Comparison of ENCODE assay signal across 8 cellular contexts in the genomic region with DNA sequence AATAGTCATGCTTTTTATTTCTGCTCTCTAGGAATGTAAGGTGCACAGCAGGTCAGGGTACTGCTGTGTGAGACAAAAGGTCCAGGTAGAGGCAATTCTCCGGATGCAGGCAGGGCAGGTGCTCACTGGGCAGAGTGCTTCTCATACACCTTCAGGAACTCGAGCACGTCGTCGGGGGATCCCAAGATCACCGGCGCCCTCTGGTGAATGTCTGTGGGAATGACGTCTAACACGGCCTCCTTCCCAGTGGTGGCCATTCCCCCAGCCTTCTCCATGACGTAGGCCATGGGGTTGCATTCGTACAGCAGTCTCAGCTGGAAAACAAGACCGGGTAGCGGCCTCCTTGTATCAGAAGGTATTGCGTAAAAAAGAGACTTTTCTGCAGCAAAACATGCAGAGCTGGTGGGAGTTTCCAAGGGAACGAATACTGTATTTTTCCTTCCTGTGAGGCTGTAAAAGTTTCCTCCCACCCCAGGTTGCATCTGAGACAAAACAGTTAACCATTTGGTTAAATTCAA. TPM values are rescaled to one million over a fixed set of nuclear protein-coding genes. Genes with fewer than 3 reads are reported as not detected.
DNase-seq lines count a peak whose midpoint lies in the region; ATAC-seq, FAIRE-seq and TF ChIP-seq lines count a peak whose summit lies in the region.

No MANE protein-coding gene starts in this region.

- no peak overlapping the region for H3K27ac ChIP-seq in HepG2 (ENCODE audit: extremely low read length, insufficient read depth, low read length)

- TF ChIP-seq POLR2A in HepG2 (IDR thresholded peaks at IDR 0.05; ENCODE audit: insufficient read depth in 1 of 2, low read depth in 2 of 2, low read length in 2 of 2) = no peak

- peak overlapping the region; percentile 75 for H3K4me2 ChIP-seq in HepG2 (ENCODE audit: low read depth, low read length)

- no peak overlapping the region for H3K4me3 ChIP-seq in AG09309 (ENCODE audit: control insufficient read depth, low read depth, low read length)
- H3K4me3 ChIP-seq in HepG2 (replicated peaks in 1 of 3; ENCODE audit: insufficient read depth in 1 of 3, low read depth in 2 of 3, low read length in 3 of 3) = peak overlapping the region in 2 of 3 experiments; percentile 15 to 55; a peak in 3 of 6 replicates

- BruUV-seq in HepG2 (replicated peaks; lab: Mats Ljungman, UMichigan) = no TSS peak

- peak; percentile 16 for DNase-seq in AG09309 (ENCODE audit: low read depth)
- peak; percentile 43 for DNase-seq in NCI-H2171 treated with DMSO at 0.1 percent for 48 hours (lab: John Stamatoyannopoulos, UW)
- peak; percentile 36 for DNase-seq in activated CD4-positive, alpha-beta T cell treated with anti-CD3 and anti-CD28 coated beads for 1 hour
- DNase-seq in cerebellar cortex (ENCODE audit: low spot score) = peak; percentile 75
- peak; percentile 62 for DNase-seq in HepG2 (ENCODE audit: low spot score)
- peak; percentile 61 for DNase-seq in stimulated activated CD4-positive, alpha-beta T cell treated with anti-CD3 and anti-CD28 coated beads, Interleukin-4, amount 100 ng/mL, for 1 hour

- H2AFZ ChIP-seq in HepG2 (ENCODE audit: low read length) = peak overlapping the region; percentile 60

- TF ChIP-seq EP300 in HepG2 (IDR thresholded peaks at IDR 0.05; ENCODE audit: low read depth in 2 of 2, low read length in 2 of 2) = no peak
- no peak for TF ChIP-seq EP300 in HepG2 (CRISPR knock-in tag; IDR thresholded peaks at IDR 0.05; ENCODE audit: borderline replicate concordance)

- intact Hi-C loops in HepG2 (cut with micrococcal nuclease; ENCODE audit: unreplicated experiment) = loop anchor here (1.0 kb wide), 1 partner anchor 49 kb away; no protein-coding TSS in a partner anchor

- peaks cover 77% of the 10 kb centered on the region for H3K4me1 ChIP-seq in HepG2 (ENCODE audit: insufficient read depth, low read length)

- TF ChIP-seq CTCF in AG09309 (IDR thresholded peaks at IDR 0.05; ENCODE audit: control insufficient read depth, insufficient read depth, low read depth, low read length, missing control alignments) = peak; percentile 71
- peak; percentile 92 for TF ChIP-seq CTCF in HepG2 (CRISPR knock-in tag; IDR thresholded peaks at IDR 0.05)

- no peaks in the 10 kb centered on the region for H3K36me3 ChIP-seq in HepG2 (replicated peaks in 1 of 2; ENCODE audit: control insufficient read depth in 1 of 2, insufficient read depth in 2 of 2, low read length in 2 of 2)

- peak; percentile 73; the same call in 1 of the 2 replicates for TF ChIP-seq RAD21 in HepG2 (CRISPR knock-in tag; IDR thresholded peaks at IDR 0.05)

- POLR2A ChIA-PET in HepG2 (lab: Yijun Ruan, JAX) = interaction anchor here (0.8 to 1.2 kb wide), 3 partner anchors 14 to 50 kb away, joined by 3 to 4 read pairs (median 3); partner anchors contain the start of gene PCAT7

- no peaks in the 10 kb centered on the region for H3K27me3 ChIP-seq in HepG2 (ENCODE audit: control insufficient read depth in 1 of 2, insufficient read depth in 2 of 2, low read length in 2 of 2)

- ATAC-seq in GM21529 (IDR thresholded peaks at IDR 0.05; ENCODE audit: unreplicated experiment) (peak; percentile 74), HepG2 (peak; percentile 57), HG02840 (IDR thresholded peaks at IDR 0.05; ENCODE audit: low FRiP score, unreplicated experiment) (no peak)

- H3K9me3 ChIP-seq in HepG2 (ENCODE audit: low read length) = no peaks in the 10 kb centered on the region

- no peaks in the 10 kb centered on the region for H3K79me2 ChIP-seq in HepG2 (ENCODE audit: insufficient read depth, low read length)

- CTCF ChIA-PET in HepG2 (lab: Yijun Ruan, JAX; ENCODE audit: low intra/inter-chr PET ratio, low total read pairs) = interaction anchor here (1.4 to 1.9 kb wide), 4 partner anchors 20 to 50 kb away, joined by 4 to 10 read pairs (median 6); partner anchors contain the start of gene PCAT7

- H3K9ac ChIP-seq in HepG2 (ENCODE audit: insufficient read depth, low read depth, low read length) = peak overlapping the region; percentile 43

- no peaks in the 10 kb centered on the region for H4K20me1 ChIP-seq in HepG2 (ENCODE audit: insufficient read depth, low read length)

- in situ Hi-C loops in HepG2 (cut with HindIII; ENCODE audit: extremely low pct_ligation_motif_present, low pct_unique_long_range_greater_than_20kb) = no loop called here

- WGBS in HepG2 (ENCODE audit: low lambda C conversion rate) = 8% methylated on average over 6 of the region's 15 CpGs

- peak; percentile 88 for FAIRE-seq in HepG2 (lab: Jason Lieb, UNC)

TF ChIP-seq in HepG2, 621 proteins besides CTCF, POLR2A, EP300 and RAD21 (continues in another document):
- peak; percentile 21; the same call in 1 of the 2 replicates for TF ChIP-seq ZKSCAN8 (CRISPR knock-in tag; IDR thresholded peaks at IDR 0.05; ENCODE audit: borderline replicate concordance)

RNA-seq across cellular contexts. Expression of gene FBP2, which starts 9.7 kb away (rescaled TPM):
- not detected in 2 replicates for total RNA-seq in HepG2 (2016; rRNA removed; fragmentation: Illumina TruSeq; extraction: Trizol)
- total RNA-seq in HepG2 (2016; cell fraction: cytosol; rRNA removed; fragmentation: Illumina TruSeq; extraction: Trizol; ENCODE audit: low read depth) = not detected in 2 replicates
- not detected in 2 replicates for total RNA-seq in HepG2 (2016; cell fraction: insoluble cytoplasmic fraction; rRNA removed; fragmentation: Illumina TruSeq; extraction: Trizol)
- total RNA-seq in HepG2 (2016; cell fraction: membrane; rRNA removed; fragmentation: Illumina TruSeq; extraction: Trizol) = not detected in 2 replicates
- total RNA-seq in HepG2 (2016; cell fraction: nucleus; rRNA removed; fragmentation: Illumina TruSeq; extraction: Trizol) = not detected in 2 replicates
- polyA plus RNA-seq in HepG2 (2011; rRNA removed) = not detected in 2 replicates
- polyA plus RNA-seq in HepG2 (2011; cell fraction: cytosol; rRNA removed) = not detected in 2 replicates
- not detected in 2 replicates for polyA plus RNA-seq in HepG2 (2011; cell fraction: nucleus; rRNA removed)
- polyA plus RNA-seq in HepG2 (2012) = 0.11 TPM in 1 of 2 replicates, not detected in the other
- polyA plus RNA-seq in HepG2 (2016; cell fraction: cytosol; fragmentation: Illumina TruSeq; extraction: Trizol; ENCODE audit: low read depth) = not detected in 2 replicates
- not detected in 2 replicates for polyA plus RNA-seq in HepG2 (2016; cell fraction: insoluble cytoplasmic fraction; fragmentation: Illumina TruSeq; extraction: Trizol; ENCODE audit: low read depth)
- polyA plus RNA-seq in HepG2 (2016; cell fraction: membrane; fragmentation: Illumina TruSeq; extraction: Trizol; ENCODE audit: low read depth) = not detected in 2 replicates
- polyA plus RNA-seq in HepG2 (2016; cell fraction: nucleus; fragmentation: Illumina TruSeq; extraction: Trizol; ENCODE audit: insufficient read depth, low read depth) = not detected in 2 replicates
- not detected in 2 replicates for polyA minus RNA-seq in HepG2 (2011; rRNA and poly(A)+ RNA removed; ENCODE audit: low replicate concordance)
- polyA minus RNA-seq in HepG2 (2011; cell fraction: cytosol; rRNA and poly(A)+ RNA removed) = not detected in 2 replicates
- polyA minus RNA-seq in HepG2 (2011; cell fraction: nucleus; rRNA and poly(A)+ RNA removed) = not detected in 2 replicates

RNA-seq across cellular contexts. Expression of gene FBP1, which starts 36.0 kb away (rescaled TPM):
- 0.28 and 0.29 TPM in 2 replicates for total RNA-seq in HepG2 (2016; rRNA removed; fragmentation: Illumina TruSeq; extraction: Trizol)
- not detected in 2 replicates for total RNA-seq in HepG2 (2016; cell fraction: cytosol; rRNA removed; fragmentation: Illumina TruSeq; extraction: Trizol; ENCODE audit: low read depth)
- not detected in 2 replicates for total RNA-seq in HepG2 (2016; cell fraction: insoluble cytoplasmic fraction; rRNA removed; fragmentation: Illumina TruSeq; extraction: Trizol)
- 0.12 and 0.17 TPM in 2 replicates for total RNA-seq in HepG2 (2016; cell fraction: membrane; rRNA removed; fragmentation: Illumina TruSeq; extraction: Trizol)
- not detected in 2 replicates for total RNA-seq in HepG2 (2016; cell fraction: nucleus; rRNA removed; fragmentation: Illumina TruSeq; extraction: Trizol)
- 0.22 and 0.53 TPM in 2 replicates for polyA plus RNA-seq in HepG2 (2011; rRNA removed)
- polyA plus RNA-seq in HepG2 (2011; cell fraction: cytosol; rRNA removed) = 0.17 and 0.32 TPM in 2 replicates
- polyA plus RNA-seq in HepG2 (2011; cell fraction: nucleus; rRNA removed) = 0.14 TPM in 2 replicates
- polyA plus RNA-seq in HepG2 (2012) = 0.83 and 1.6 TPM in 2 replicates
- 0.16 and 0.26 TPM in 2 replicates for polyA plus RNA-seq in HepG2 (2016; cell fraction: cytosol; fragmentation: Illumina TruSeq; extraction: Trizol; ENCODE audit: low read depth)
- polyA plus RNA-seq in HepG2 (2016; cell fraction: insoluble cytoplasmic fraction; fragmentation: Illumina TruSeq; extraction: Trizol; ENCODE audit: low read depth) = 0.24 TPM in 1 of 2 replicates, not detected in the other
- 0.18 and 0.47 TPM in 2 replicates for polyA plus RNA-seq in HepG2 (2016; cell fraction: membrane; fragmentation: Illumina TruSeq; extraction: Trizol; ENCODE audit: low read depth)
- not detected in 2 replicates for polyA plus RNA-seq in HepG2 (2016; cell fraction: nucleus; fragmentation: Illumina TruSeq; extraction: Trizol; ENCODE audit: insufficient read depth, low read depth)
- polyA minus RNA-seq in HepG2 (2011; rRNA and poly(A)+ RNA removed; ENCODE audit: low replicate concordance) = 0.23 TPM in 1 of 2 replicates, not detected in the other
- polyA minus RNA-seq in HepG2 (2011; cell fraction: cytosol; rRNA and poly(A)+ RNA removed) = not detected in 2 replicates
- not detected in 2 replicates for polyA minus RNA-seq in HepG2 (2011; cell fraction: nucleus; rRNA and poly(A)+ RNA removed)

RNA-seq across cellular contexts. Expression of gene PCAT7, which starts 48.4 kb away (rescaled TPM):
- total RNA-seq in HepG2 (2016; rRNA removed; fragmentation: Illumina TruSeq; extraction: Trizol) = 2.3 and 3.2 TPM in 2 replicates
- 0.62 and 0.71 TPM in 2 replicates for total RNA-seq in HepG2 (2016; cell fraction: cytosol; rRNA removed; fragmentation: Illumina TruSeq; extraction: Trizol; ENCODE audit: low read depth)
- 2.3 and 2.7 TPM in 2 replicates for total RNA-seq in HepG2 (2016; cell fraction: insoluble cytoplasmic fraction; rRNA removed; fragmentation: Illumina TruSeq; extraction: Trizol)
- 1.7 and 2.3 TPM in 2 replicates for total RNA-seq in HepG2 (2016; cell fraction: membrane; rRNA removed; fragmentation: Illumina TruSeq; extraction: Trizol)
- total RNA-seq in HepG2 (2016; cell fraction: nucleus; rRNA removed; fragmentation: Illumina TruSeq; extraction: Trizol) = 2.2 and 2.9 TPM in 2 replicates
- polyA plus RNA-seq in HepG2 (2011; rRNA removed) = 3.8 and 3.9 TPM in 2 replicates
- polyA plus RNA-seq in HepG2 (2011; cell fraction: cytosol; rRNA removed) = 2.4 and 3.8 TPM in 2 replicates
- 3.3 and 4.5 TPM in 2 replicates for polyA plus RNA-seq in HepG2 (2011; cell fraction: nucleus; rRNA removed)
- polyA plus RNA-seq in HepG2 (2012) = 3.1 and 3.5 TPM in 2 replicates
- 1.1 and 1.5 TPM in 2 replicates for polyA plus RNA-seq in HepG2 (2016; cell fraction: cytosol; fragmentation: Illumina TruSeq; extraction: Trizol; ENCODE audit: low read depth)
- 2.5 and 3.2 TPM in 2 replicates for polyA plus RNA-seq in HepG2 (2016; cell fraction: insoluble cytoplasmic fraction; fragmentation: Illumina TruSeq; extraction: Trizol; ENCODE audit: low read depth)
- polyA plus RNA-seq in HepG2 (2016; cell fraction: membrane; fragmentation: Illumina TruSeq; extraction: Trizol; ENCODE audit: low read depth) = 1.4 and 2.2 TPM in 2 replicates
- 3.5 and 3.8 TPM in 2 replicates for polyA plus RNA-seq in HepG2 (2016; cell fraction: nucleus; fragmentation: Illumina TruSeq; extraction: Trizol; ENCODE audit: insufficient read depth, low read depth)
- polyA minus RNA-seq in HepG2 (2011; rRNA and poly(A)+ RNA removed; ENCODE audit: low replicate concordance) = 2.2 and 3.5 TPM in 2 replicates
- polyA minus RNA-seq in HepG2 (2011; cell fraction: cytosol; rRNA and poly(A)+ RNA removed) = 1.8 and 3.5 TPM in 2 replicates
- polyA minus RNA-seq in HepG2 (2011; cell fraction: nucleus; rRNA and poly(A)+ RNA removed) = 6.2 and 8.3 TPM in 2 replicates

Comparison
In these comparisons a context has a peak if more than half of its experiments do, and no peak if none do; other contexts are left out.
1. DNase-seq: peak in every context shown above with its lines; median percentile 75 in cerebellar cortex; 62 in HepG2; 61 in stimulated activated CD4-positive, alpha-beta T cell treated with anti-CD3 and anti-CD28 coated beads, Interleukin-4, amount 100 ng/mL, for 1 hour; 43 in NCI-H2171 treated with DMSO at 0.1 percent for 48 hours; 36 in activated CD4-positive, alpha-beta T cell treated with anti-CD3 and anti-CD28 coated beads for 1 hour; 16 in AG09309.